ENCODE assay signal across 19 cellular contexts in the genomic region with DNA sequence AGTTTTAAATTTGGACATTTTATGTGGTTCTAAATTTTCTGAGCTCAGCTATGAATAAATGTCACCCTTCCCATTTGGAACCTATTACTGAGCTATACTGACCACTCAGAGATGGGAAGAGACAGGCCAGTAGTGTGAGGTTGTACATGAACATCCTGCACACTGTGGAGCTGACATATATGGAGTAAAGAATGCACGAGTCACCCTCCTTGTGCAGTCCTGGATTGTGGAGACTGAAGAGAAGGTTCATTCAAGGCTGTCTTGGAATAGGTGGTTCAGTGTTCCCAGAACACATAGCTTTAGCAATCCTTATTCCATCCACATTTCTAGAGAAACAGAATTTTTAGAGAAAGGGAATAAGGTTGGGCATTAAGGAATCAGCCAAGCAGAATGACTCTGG. TPM values are rescaled to one million over a fixed set of nuclear protein-coding genes. Genes with fewer than 3 reads are reported as not detected.
DNase-seq lines count a peak whose midpoint lies in the region; ATAC-seq, FAIRE-seq and TF ChIP-seq lines count a peak whose summit lies in the region.
"Had no signal": no experiment of that assay in that cellular context is flagged by ENCODE, and none has a peak within 500 bp of the region (broad histone marks: within the 10 kb centered on the region; RNA-seq: fewer than 3 reads in every experiment).

No MANE protein-coding gene starts in this region.

- no peak for FAIRE-seq in bronchial epithelial cell (lab: Jason Lieb, UNC)

- H3K36me3 ChIP-seq in bronchial epithelial cell (ENCODE audit: control insufficient read depth, insufficient read depth, low read length) (no peaks in the 10 kb centered on the region), smooth muscle cell (ENCODE audit: low read depth) (no peaks in the 10 kb centered on the region)
- H3K36me3 ChIP-seq: adrenal gland, BE2C, left lung, uterus had no signal

- no peaks in the 10 kb centered on the region for H3K9me3 ChIP-seq in smooth muscle cell (replicated peaks; ENCODE audit: low read depth)
- H3K9me3 ChIP-seq: adrenal gland, BE2C, uterus had no signal

- H3K4me1 Mint-ChIP-seq in activated CD8-positive, alpha-beta T cell treated with anti-CD3 and anti-CD28 coated beads for 36 hours (ENCODE audit: low read depth) = no peaks in the 10 kb centered on the region

- CTCF ChIA-PET in activated CD8-positive, alpha-beta T cell treated with anti-CD3 and anti-CD28 coated beads for 36 hours (lab: Charles Lee) = interaction anchor here (1.2 kb wide), 1 partner anchor 21 kb away, joined by 3 read pairs; no protein-coding TSS in a partner anchor

- H3K27me3 ChIP-seq in bronchial epithelial cell (ENCODE audit: control insufficient read depth, insufficient read depth, low read length) (no peaks in the 10 kb centered on the region), smooth muscle cell (ENCODE audit: low read depth) (no peaks in the 10 kb centered on the region)
- H3K27me3 ChIP-seq: adrenal gland, BE2C, left lung, uterus had no signal

- no peak overlapping the region for H3K27ac ChIP-seq in smooth muscle cell (ENCODE audit: low read depth)
- H3K27ac ChIP-seq: adrenal gland, coronary artery, left lung, uterus had no signal

- 48% methylated on average over 1 of the region's 1 CpG for WGBS in smooth muscle cell (ENCODE audit: low lambda C conversion rate)

- H3K79me2 ChIP-seq in smooth muscle cell (ENCODE audit: low read depth) = no peaks in the 10 kb centered on the region

- H3F3A ChIP-seq in smooth muscle cell (ENCODE audit: low read depth) = no peaks in the 10 kb centered on the region

- intact Hi-C loops in activated CD8-positive, alpha-beta T cell treated with anti-CD3 and anti-CD28 coated beads for 36 hours (cut with micrococcal nuclease) = no loop called here

- H3K36me3 Mint-ChIP-seq in activated CD8-positive, alpha-beta T cell treated with anti-CD3 and anti-CD28 coated beads for 36 hours (ENCODE audit: low read depth) = no peaks in the 10 kb centered on the region

- no peak overlapping the region for H2AFZ ChIP-seq in smooth muscle cell (ENCODE audit: low read depth)

- TF ChIP-seq CTCF in bronchial epithelial cell (IDR thresholded peaks at IDR 0.05; ENCODE audit: insufficient read depth, low read length, severe bottlenecking) (no peak), smooth muscle cell (IDR thresholded peaks at IDR 0.05; ENCODE audit: borderline replicate concordance, insufficient read depth, poor library complexity, severe bottlenecking) (no peak)
- no peak for TF ChIP-seq CTCF in activated CD8-positive, alpha-beta T cell treated with anti-CD3 and anti-CD28 coated beads for 36 hours (IDR thresholded peaks at IDR 0.05)

- no peak for ATAC-seq in GM18511 (IDR thresholded peaks at IDR 0.05; ENCODE audit: unreplicated experiment)
- no peak for ATAC-seq in activated CD8-positive, alpha-beta T cell treated with anti-CD3 and anti-CD28 coated beads for 36 hours
- ATAC-seq: activated CD8-positive, alpha-beta T cell treated with anti-CD3 and anti-CD28 coated beads, Interleukin-2, amount 10 ng/mL, durations not matched to agents 7 days and 5 days; left lung had no signal

- no peaks in the 10 kb centered on the region for H3K4me1 ChIP-seq in smooth muscle cell (ENCODE audit: low read depth)
- H3K4me1 ChIP-seq: adrenal gland, left lung, uterus had no signal

- H3K9ac ChIP-seq in smooth muscle cell (ENCODE audit: low read depth) = no peak overlapping the region

- POLR2A ChIA-PET in activated CD8-positive, alpha-beta T cell treated with anti-CD3 and anti-CD28 coated beads for 36 hours (lab: Charles Lee) = no interaction called here

- H3K4me2 ChIP-seq in smooth muscle cell = no peak overlapping the region

- no peaks in the 10 kb centered on the region for H3K9me3 Mint-ChIP-seq in activated CD8-positive, alpha-beta T cell treated with anti-CD3 and anti-CD28 coated beads for 36 hours
- H3K9me3 Mint-ChIP-seq: stimulated activated naive CD8-positive, alpha-beta T cell treated with anti-CD3 and anti-CD28 coated beads, Interleukin-15, Interleukin-2, amounts not matched to agents 100 ng/mL and 50 ng/mL, for 24 hours had no signal

- no peak overlapping the region for H3K4me3 ChIP-seq in bronchial epithelial cell (ENCODE audit: low read depth, low read length)
- H3K4me3 ChIP-seq in smooth muscle cell = no peak overlapping the region
- H3K4me3 ChIP-seq: adrenal gland, coronary artery, left lung, uterus had no signal

- H3K4me3 Mint-ChIP-seq in activated CD8-positive, alpha-beta T cell treated with anti-CD3 and anti-CD28 coated beads for 36 hours = no peak overlapping the region
- H3K4me3 Mint-ChIP-seq: activated CD8-positive, alpha-beta T cell treated with anti-CD3 and anti-CD28 coated beads, Interleukin-2, amount 10 ng/mL, durations not matched to agents 7 days and 5 days; stimulated activated naive CD8-positive, alpha-beta T cell treated with anti-CD3 and anti-CD28 coated beads, Interleukin-15, Interleukin-2, amounts not matched to agents 100 ng/mL and 50 ng/mL, for 24 hours had no signal

- peaks cover 9% of the 10 kb centered on the region for H3K27me3 Mint-ChIP-seq in activated CD8-positive, alpha-beta T cell treated with anti-CD3 and anti-CD28 coated beads for 36 hours

- no peak overlapping the region for H3K27ac Mint-ChIP-seq in activated CD8-positive, alpha-beta T cell treated with anti-CD3 and anti-CD28 coated beads for 36 hours
- H3K27ac Mint-ChIP-seq: activated CD8-positive, alpha-beta T cell treated with anti-CD3 and anti-CD28 coated beads, Interleukin-2, amount 10 ng/mL, durations not matched to agents 7 days and 5 days; stimulated activated naive CD8-positive, alpha-beta T cell treated with anti-CD3 and anti-CD28 coated beads, Interleukin-15, Interleukin-2, amounts not matched to agents 100 ng/mL and 50 ng/mL, for 24 hours had no signal

- no peaks in the 10 kb centered on the region for H4K20me1 ChIP-seq in smooth muscle cell (ENCODE audit: low read depth)

- DNase-seq in AG08395 (ENCODE audit: low spot score) (peak; percentile 50), HS-5 (ENCODE audit: low read depth) (peak; percentile 36), bronchial epithelial cell (ENCODE audit: low read depth) (peak; percentile 50), islet precursor cell (peak; percentile 65), 8988T (no peak), smooth muscle cell (lab: John Stamatoyannopoulos, UW; ENCODE audit: unreplicated experiment) (no peak)
- no peak for DNase-seq in activated CD8-positive, alpha-beta T cell treated with anti-CD3 and anti-CD28 coated beads for 36 hours
- DNase-seq: activated CD8-positive, alpha-beta T cell treated with anti-CD3 and anti-CD28 coated beads, Interleukin-2, amount 10 ng/mL, durations not matched to agents 7 days and 5 days; adrenal gland; BE2C; DMS 273 treated with DMSO at 0.1 percent for 48 hours; left lung; NCI-H1930; NCI-H526; stimulated activated CD4-positive, alpha-beta T cell treated with anti-CD3 and anti-CD28 coated beads, Interleukin-12 subunit alpha, Interleukin-12 subunit beta, amount 100 ng/mL, for 4 hours; uterus had no signal

RNA-seq across cellular contexts. Expression of a gene that starts 50.3 kb away (rescaled TPM):
- total RNA-seq in bronchial epithelial cell (10.0 and 20.4 TPM in 2 replicates), smooth muscle cell (56.4 and 77.5 TPM in 2 replicates)
- 1 to 10 TPM; 4.6 TPM for total RNA-seq in activated CD8-positive, alpha-beta T cell treated with anti-CD3 and anti-CD28 coated beads for 36 hours
- polyA plus RNA-seq in smooth muscle cell = 16.5 and 20.7 TPM in 2 replicates

Comparison
In these comparisons a context has a peak if more than half of its experiments do, and no peak if none do; other contexts are left out.
1. DNase-seq: peak in AG08395 (single experiment), HS-5 (single experiment), bronchial epithelial cell (single experiment) and islet precursor cell (single experiment); none in 8988T (single experiment), activated CD8-positive, alpha-beta T cell treated with anti-CD3 and anti-CD28 coated beads for 36 hours (single experiment) and smooth muscle cell (single experiment).